ENCODE assay signal across 19 cellular contexts in genomic region chr20:10699941-10700340, GRCh38.
"Had no signal": no experiment of that assay in that cellular context is flagged by ENCODE, and none has a peak within 500 bp of the region (broad histone marks: within the 10 kb centered on the region; RNA-seq: fewer than 3 reads in every experiment).

No MANE protein-coding gene starts in this region.

- H3K9ac ChIP-seq: parathyroid adenoma had no signal

- H3K9me3 ChIP-seq: prostate gland had no signal

- H3K79me2 ChIP-seq: parathyroid adenoma had no signal

- H3K4me3 ChIP-seq: prostate gland had no signal

- ATAC-seq: foreskin keratinocyte; left cardiac atrium; sciatic nerve; stimulated activated naive B cell treated with anti-CD40 and anti-IgM and Interleukin-4, amounts not matched to agents 10 μg/mL and 1 μg/mL and 100 μg/mL, for 72 hours; stimulated activated naive CD8-positive, alpha-beta T cell treated with anti-CD3 and anti-CD28 coated beads, Interleukin-15, amount 100 ng/mL, for 72 hours had no signal

- H3K27me3 ChIP-seq: foreskin keratinocyte had no signal

- H2AFZ ChIP-seq: parathyroid adenoma had no signal

- H3K4me1 ChIP-seq: foreskin keratinocyte, parathyroid adenoma, prostate gland had no signal

- DNase-seq: cerebellar nuclear complex; dermis blood vessel endothelial cell; effector CD4-positive, alpha-beta T cell; endodermal cell; erythroblast; foreskin keratinocyte; immature natural killer cell; left cardiac atrium; mammary epithelial cell; naive B cell; occipital lobe; stimulated activated CD4-positive, alpha-beta T cell treated with anti-CD3 and anti-CD28 coated beads, Interleukin-2, amount 100 ng/mL, for 24 hours; stimulated activated CD4-positive, alpha-beta T cell treated with anti-CD3 and anti-CD28 coated beads, Interleukin-4, amount 100 ng/mL, for 4 hours; stimulated activated naive B cell treated with anti-CD40 and anti-IgM and Interleukin-4, amounts not matched to agents 10 μg/mL and 1 μg/mL and 100 μg/mL, for 72 hours; stimulated activated naive CD8-positive, alpha-beta T cell treated with anti-CD3 and anti-CD28 coated beads, Interleukin-15, amount 100 ng/mL, for 72 hours; substantia nigra had no signal

- H3K36me3 ChIP-seq: prostate gland had no signal

- H3K27ac ChIP-seq: foreskin keratinocyte, parathyroid adenoma, prostate gland had no signal
